Comparison of ENCODE assay signal across 13 cellular contexts in the genomic region with DNA sequence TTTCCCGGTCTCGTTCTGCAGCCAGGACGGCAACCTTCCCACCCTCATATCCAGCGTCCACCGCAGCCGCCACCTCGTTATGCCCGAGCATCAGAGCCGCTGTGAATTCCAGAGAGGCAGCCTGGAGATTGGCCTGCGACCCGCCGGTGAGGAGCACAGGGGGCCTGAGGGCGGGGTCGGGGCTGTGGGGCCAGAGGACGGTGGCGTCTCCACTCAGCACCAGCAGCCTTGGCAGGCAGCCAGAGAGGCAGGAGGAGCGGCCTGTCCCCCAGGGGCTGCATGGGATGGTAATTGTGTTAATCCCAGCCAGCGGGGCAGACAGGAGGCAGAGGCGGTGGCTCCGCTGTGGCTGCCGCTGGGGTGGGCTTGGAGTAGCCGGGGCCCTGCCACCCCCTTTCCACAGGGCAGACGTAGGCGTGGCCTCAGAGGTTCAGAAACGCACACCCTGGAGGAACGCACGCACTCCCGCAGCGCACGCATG. TPM values are rescaled to one million over a fixed set of nuclear protein-coding genes. Genes with fewer than 3 reads are reported as not detected.
DNase-seq lines count a peak whose midpoint lies in the region; ATAC-seq and TF ChIP-seq lines count a peak whose summit lies in the region.
"Had no signal": no experiment of that assay in that cellular context is flagged by ENCODE, and none has a peak within 500 bp of the region (broad histone marks: within the 10 kb centered on the region; RNA-seq: fewer than 3 reads in every experiment).

No MANE protein-coding gene starts in this region.

- H3K4me3 Mint-ChIP-seq in CD8-positive, alpha-beta T cell: no peak overlapping the region
- H3K4me3 Mint-ChIP-seq in T-cell: no peak overlapping the region
- H3K4me3 Mint-ChIP-seq: activated CD8-positive, alpha-beta T cell treated with anti-CD3 and anti-CD28 coated beads, Interleukin-2, amount 10 ng/mL, durations not matched to agents 7 days and 5 days; stimulated activated naive CD8-positive, alpha-beta T cell treated with anti-CD3 and anti-CD28 coated beads, Interleukin-15, Interleukin-2, amounts not matched to agents 100 ng/mL and 50 ng/mL, for 24 hours had no signal

- no peak overlapping the region for H3K27ac Mint-ChIP-seq in CD8-positive, alpha-beta T cell
- H3K27ac Mint-ChIP-seq in T-cell: no peak overlapping the region
- H3K27ac Mint-ChIP-seq: activated CD8-positive, alpha-beta T cell treated with anti-CD3 and anti-CD28 coated beads, Interleukin-2, amount 10 ng/mL, durations not matched to agents 7 days and 5 days; stimulated activated naive CD8-positive, alpha-beta T cell treated with anti-CD3 and anti-CD28 coated beads, Interleukin-15, Interleukin-2, amounts not matched to agents 100 ng/mL and 50 ng/mL, for 24 hours had no signal

- TF ChIP-seq CTCF in CD8-positive, alpha-beta T cell (IDR thresholded peaks at IDR 0.05): no peak

- no peak overlapping the region for H3K4me3 ChIP-seq in CD8-positive, alpha-beta T cell (ENCODE audit: low read depth, low read length)
- H3K4me3 ChIP-seq: esophagus squamous epithelium, skin epidermis had no signal

- H3K27me3 Mint-ChIP-seq in CD8-positive, alpha-beta T cell (ENCODE audit: low read depth): peaks cover 17% of the 10 kb centered on the region
- H3K27me3 Mint-ChIP-seq in T-cell: peaks cover 26 to 50% of the 10 kb centered on the region in 2 donors

- CTCF ChIA-PET in HEK293T (lab: Yijun Ruan, JAX) (no interaction called here), T-cell (lab: Charles Lee) (no interaction called here)
- CTCF ChIA-PET in CD8-positive, alpha-beta T cell (lab: Charles Lee): no interaction called here

- no peaks in the 10 kb centered on the region for H3K36me3 Mint-ChIP-seq in CD8-positive, alpha-beta T cell
- no peaks in the 10 kb centered on the region for H3K36me3 Mint-ChIP-seq in T-cell

- H3K27ac ChIP-seq in CD8-positive, alpha-beta T cell (ENCODE audit: low read depth, low read length): no peak overlapping the region
- H3K27ac ChIP-seq: esophagus squamous epithelium, skin epidermis had no signal

- no peaks in the 10 kb centered on the region for H3K9me3 Mint-ChIP-seq in CD8-positive, alpha-beta T cell
- no peaks in the 10 kb centered on the region for H3K9me3 Mint-ChIP-seq in T-cell
- H3K9me3 Mint-ChIP-seq: stimulated activated naive CD8-positive, alpha-beta T cell treated with anti-CD3 and anti-CD28 coated beads, Interleukin-15, Interleukin-2, amounts not matched to agents 100 ng/mL and 50 ng/mL, for 24 hours had no signal

- H3K27me3 ChIP-seq in CD8-positive, alpha-beta T cell (ENCODE audit: insufficient read depth, low read length): peaks cover 6% of the 10 kb centered on the region

- H3K9me3 ChIP-seq in CD8-positive, alpha-beta T cell (ENCODE audit: low read length): no peaks in the 10 kb centered on the region
- H3K9me3 ChIP-seq: esophagus squamous epithelium had no signal

- peaks cover 4% of the 10 kb centered on the region for H3K4me1 Mint-ChIP-seq in CD8-positive, alpha-beta T cell (ENCODE audit: low read depth)
- peaks cover 5 to 7% (median 6%) of the 10 kb centered on the region in 3 donors for H3K4me1 Mint-ChIP-seq in T-cell

- DNase-seq in HEK293T (ENCODE audit: extremely low spot score) (peak; percentile 80), NCI-H446 (lab: John Stamatoyannopoulos, UW) (peak; percentile 48 to 85), left kidney (ENCODE audit: low read depth, low spot score) (peak; percentile 86), T-cell (no peak)
- no peak for DNase-seq in CD8-positive, alpha-beta T cell
- DNase-seq: activated CD8-positive, alpha-beta T cell treated with anti-CD3 and anti-CD28 coated beads, Interleukin-2, amount 10 ng/mL, durations not matched to agents 7 days and 5 days; amniotic stem cell; esophagus squamous epithelium; mammary epithelial cell had no signal

- POLR2A ChIA-PET in HEK293T (lab: Yijun Ruan, JAX): no interaction called here
- POLR2A ChIA-PET in CD8-positive, alpha-beta T cell (lab: Charles Lee): no interaction called here
- POLR2A ChIA-PET in T-cell (lab: Charles Lee): no interaction called here

- ATAC-seq in CD8-positive, alpha-beta T cell: no peak
- ATAC-seq in T-cell (replicated peaks in 1 of 4): no peak
- ATAC-seq in GM19455 (IDR thresholded peaks at IDR 0.05; ENCODE audit: unreplicated experiment): no peak
- ATAC-seq: activated CD8-positive, alpha-beta T cell treated with anti-CD3 and anti-CD28 coated beads, Interleukin-2, amount 10 ng/mL, durations not matched to agents 7 days and 5 days had no signal

- H3K4me1 ChIP-seq in CD8-positive, alpha-beta T cell (ENCODE audit: insufficient read depth, low read length): peaks cover 5% of the 10 kb centered on the region

- no peaks in the 10 kb centered on the region for H3K36me3 ChIP-seq in CD8-positive, alpha-beta T cell (ENCODE audit: insufficient read depth, low read length)
- H3K36me3 ChIP-seq: esophagus squamous epithelium had no signal

- intact Hi-C loops in CD8-positive, alpha-beta T cell (cut with DNase I, micrococcal nuclease): no loop called here

TF ChIP-seq in HEK293T, 16 proteins besides CTCF, POLR2A, EP300 and RAD21:
- TF ChIP-seq FOXK2 (IDR thresholded peaks at IDR 0.05) (no peak), CTBP1 (IDR thresholded peaks at IDR 0.05; ENCODE audit: borderline replicate concordance) (peak; percentile 79), ELF4 (IDR thresholded peaks at IDR 0.05) (no peak), ARNT (IDR thresholded peaks at IDR 0.05) (0 out of 2 replicates have a peak, but pooled peaks have one; percentile 37)

RNA-seq across cellular contexts. Expression of a gene that starts 12.1 kb away (rescaled TPM):
- not detected for total RNA-seq in CD8-positive, alpha-beta T cell
- total RNA-seq in T-cell: under 1 TPM in 3 of 5 donors, not detected in 2; 0.32 to 0.70 (median 0.53) TPM
- total RNA-seq: activated CD8-positive, alpha-beta T cell treated with anti-CD3 and anti-CD28 coated beads, Interleukin-2, amount 10 ng/mL, durations not matched to agents 7 days and 5 days; mammary epithelial cell had no signal

RNA-seq across cellular contexts. Expression of a gene that starts 23.3 kb away (rescaled TPM):
- 10 to 100 TPM; 54.0 to 54.7 TPM for total RNA-seq in CD8-positive, alpha-beta T cell
- total RNA-seq in T-cell: 10 to 100 TPM; 58.7 to 92.2 (median 83.4) TPM

RNA-seq across cellular contexts. Expression of a gene that starts 24.6 kb away (rescaled TPM):
- total RNA-seq in CD8-positive, alpha-beta T cell: 10 to 100 TPM; 15.2 to 16.1 TPM
- total RNA-seq in T-cell: 10 to 100 TPM; 17.5 to 45.3 (median 37.1) TPM

RNA-seq across cellular contexts. Expression of a gene that starts 30.5 kb away (rescaled TPM):
- total RNA-seq in CD8-positive, alpha-beta T cell: under 1 TPM; 0.56 to 0.60 TPM
- total RNA-seq in T-cell: 1 to 10 TPM in 4 of 5 donors, under 1 TPM in 1; 0.30 to 9.9 (median 7.3) TPM

RNA-seq across cellular contexts. Expression of a gene that starts 46.1 kb away (rescaled TPM):
- total RNA-seq in CD8-positive, alpha-beta T cell: under 1 TPM in 1 of 2 experiments, not detected in 1; 0.08 TPM
- total RNA-seq in T-cell: not detected
- total RNA-seq: activated CD8-positive, alpha-beta T cell treated with anti-CD3 and anti-CD28 coated beads, Interleukin-2, amount 10 ng/mL, durations not matched to agents 7 days and 5 days; esophagus squamous epithelium; LHCN-M2; mammary epithelial cell had no signal

Comparison
In these comparisons a context has a peak if more than half of its experiments do, and no peak if none do; other contexts are left out.
1. DNase-seq: peak in HEK293T (single experiment), NCI-H446 (2 of 2) and left kidney (single experiment); none in CD8-positive, alpha-beta T cell (0 of 7) and T-cell (0 of 34).